19 cellular contexts compared by ENCODE assay signal in the genomic region with DNA sequence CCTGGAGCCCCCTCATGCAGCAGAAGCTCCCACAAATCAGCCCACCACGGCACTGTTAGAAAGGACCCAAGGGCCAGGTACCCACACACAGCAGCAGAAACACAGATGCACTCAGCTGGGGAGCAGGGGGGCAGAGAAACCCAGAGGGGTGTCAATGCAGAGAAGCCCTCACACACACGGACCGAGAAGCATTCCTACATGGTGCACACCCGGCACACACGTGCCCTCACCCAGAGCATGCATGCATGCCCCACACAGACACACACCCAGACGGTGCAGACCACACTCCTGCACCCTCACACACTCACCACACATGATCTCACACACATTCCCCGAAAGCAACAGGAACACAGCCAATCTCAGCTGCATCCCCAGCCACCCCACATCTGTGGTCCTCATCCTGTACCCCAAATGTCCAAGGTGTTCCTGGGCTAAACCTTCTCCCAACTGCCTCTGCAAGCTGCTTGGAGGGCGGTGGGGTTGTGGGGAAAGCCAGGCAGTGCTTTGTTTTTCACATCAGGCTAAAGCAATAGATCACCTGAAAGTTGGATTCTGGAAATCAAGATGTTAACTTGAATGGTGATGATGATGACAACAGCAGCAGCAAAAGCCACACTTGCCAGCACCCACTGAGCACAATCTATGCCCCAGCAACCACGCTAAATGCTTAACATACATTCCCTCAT.
DNase-seq lines count a peak whose midpoint lies in the region; ATAC-seq, FAIRE-seq and TF ChIP-seq lines count a peak whose summit lies in the region.
"Had no signal": no experiment of that assay in that cellular context is flagged by ENCODE, and none has a peak within 500 bp of the region (broad histone marks: within the 10 kb centered on the region; RNA-seq: fewer than 3 reads in every experiment).

No MANE protein-coding gene starts in this region.

- ATAC-seq in Right ventricle myocardium inferior, result no peak
- ATAC-seq: pancreas had no signal

- no peaks in the 10 kb centered on the region for H3K9me2 ChIP-seq in OCI-LY7 (ENCODE audit: insufficient read depth, low read length)

- H3K36me3 ChIP-seq in OCI-LY7 (ENCODE audit: insufficient read depth, low read length), result no peaks in the 10 kb centered on the region; the same call in 1 of the 2 replicates
- H3K36me3 ChIP-seq: colonic mucosa, pancreas, WERI-Rb-1 had no signal

- peak overlapping the region; percentile 77 to 83 (median 78) for H3K4me3 Mint-ChIP-seq in nephron
- H3K4me3 Mint-ChIP-seq: activated CD4-positive, alpha-beta memory T cell treated with anti-CD3 and anti-CD28 coated beads for 36 hours; activated naive CD4-positive, alpha-beta T cell treated with anti-CD3 and anti-CD28 coated beads, Interleukin-2, amount 50 U/mL, for 24 hours; CD4-positive, alpha-beta memory T cell had no signal

- H3K9me3 Mint-ChIP-seq in nephron, result no peaks in the 10 kb centered on the region
- H3K9me3 Mint-ChIP-seq: activated naive CD4-positive, alpha-beta T cell treated with anti-CD3 and anti-CD28 coated beads, Interleukin-2, amount 50 U/mL, for 24 hours had no signal

- H2AFZ ChIP-seq in OCI-LY7 (ENCODE audit: low read length), result 0 out of 2 replicates have a peak overlapping the region, but pooled peaks have one; percentile 7

- DNase-seq in cardiac septum (ENCODE audit: low spot score) (peak; percentile 17), Right ventricle myocardium inferior (ENCODE audit: missing footprints) (no peak), OCI-LY7 (ENCODE audit: low spot score) (no peak), urothelium cell line (ENCODE audit: low spot score) (no peak), Kasumi-1 (lab: John Stamatoyannopoulos, UW) (no peak), 8988T (no peak)
- DNase-seq in stimulated activated naive CD4-positive, alpha-beta T cell (lab: John Stamatoyannopoulos, UW), result no peak
- DNase-seq: ACHN; activated CD4-positive, alpha-beta memory T cell treated with anti-CD3 and anti-CD28 coated beads for 36 hours; activated T-cell treated with anti-CD3 and anti-CD28 coated beads, Interleukin-2, amount 50 U/mL, for 1 hour; CD4-positive, alpha-beta memory T cell; colonic mucosa; NCI-H524 treated with DMSO at 0.1 percent for 48 hours; pancreas; Right ventricle myocardium superior; stimulated activated CD4-positive, alpha-beta T cell treated with anti-CD3 and anti-CD28 coated beads, Interleukin-1b, Interleukin-23, amount 100 ng/mL, for 48 hours; WERI-Rb-1 had no signal

- TF ChIP-seq CTCF in OCI-LY7 (conservative IDR thresholded peaks at IDR 0.05; ENCODE audit: low read length) (no peak), nephron (IDR thresholded peaks at IDR 0.05; ENCODE audit: unreplicated experiment in 3 of 3) (no peak)

- intact Hi-C loops in cardiac septum (cut with DNase I), result no loop called here
- intact Hi-C loops in Right ventricle myocardium inferior (cut with DNase I), result no loop called here
- intact Hi-C loops in OCI-LY7 (cut with micrococcal nuclease; ENCODE audit: unreplicated experiment), result no loop called here

- BruUV-seq in OCI-LY7 (replicated peaks; lab: Mats Ljungman, UMichigan), result no TSS peak

- H3K79me2 ChIP-seq in OCI-LY7 (ENCODE audit: insufficient read depth, low read depth, low read length), result no peaks in the 10 kb centered on the region

- H3K36me3 Mint-ChIP-seq in nephron (ENCODE audit: low read depth), result no peaks in the 10 kb centered on the region
- H3K36me3 Mint-ChIP-seq: activated CD4-positive, alpha-beta memory T cell treated with anti-CD3 and anti-CD28 coated beads for 36 hours had no signal

- H4K20me1 ChIP-seq in OCI-LY7 (ENCODE audit: insufficient read depth, low read length), result no peaks in the 10 kb centered on the region

- POLR2A ChIA-PET in OCI-LY7 (lab: Charles Lee), result no interaction called here

- peak overlapping the region; percentile 63 for H3K27ac ChIP-seq in OCI-LY7 (ENCODE audit: low read depth, low read length, poor library complexity, severe bottlenecking)
- H3K27ac ChIP-seq: colonic mucosa, pancreas, WERI-Rb-1 had no signal

- peak overlapping the region; percentile 85 to 92 (median 88) for H3K27ac Mint-ChIP-seq in nephron
- H3K27ac Mint-ChIP-seq: activated CD4-positive, alpha-beta memory T cell treated with anti-CD3 and anti-CD28 coated beads for 36 hours; activated naive CD4-positive, alpha-beta T cell treated with anti-CD3 and anti-CD28 coated beads, Interleukin-2, amount 50 U/mL, for 24 hours had no signal

- CTCF ChIA-PET in OCI-LY7 (lab: Charles Lee; ENCODE audit: unreplicated experiment), result interaction anchor here (1.5 kb wide), 1 partner anchor 105 kb away, joined by 3 read pairs; no protein-coding TSS in a partner anchor

- H3K4me2 ChIP-seq in OCI-LY7 (ENCODE audit: low read length), result peak overlapping the region; percentile 68

- H3K4me3 ChIP-seq in OCI-LY7 (ENCODE audit: low read depth, low read length, poor library complexity, severe bottlenecking), result no peak overlapping the region
- H3K4me3 ChIP-seq: colonic mucosa, pancreas had no signal

- H3K9me3 ChIP-seq in OCI-LY7 (ENCODE audit: low read length), result peaks cover 4% of the 10 kb centered on the region; the same call in 1 of the 2 replicates
- H3K9me3 ChIP-seq: colonic mucosa, pancreas had no signal

- no peaks in the 10 kb centered on the region for H3K27me3 Mint-ChIP-seq in nephron (ENCODE audit: low read depth)
- H3K27me3 Mint-ChIP-seq: activated CD4-positive, alpha-beta memory T cell treated with anti-CD3 and anti-CD28 coated beads for 36 hours; activated naive CD4-positive, alpha-beta T cell treated with anti-CD3 and anti-CD28 coated beads, Interleukin-2, amount 50 U/mL, for 24 hours; CD4-positive, alpha-beta memory T cell had no signal

- FAIRE-seq in urothelium cell line (lab: Jason Lieb, UNC), result peak; percentile 77
- FAIRE-seq: pancreas had no signal

- H3K4me1 Mint-ChIP-seq in nephron, result peaks cover 46% of the 10 kb centered on the region

- peaks cover 54% of the 10 kb centered on the region for H3K4me1 ChIP-seq in OCI-LY7 (ENCODE audit: insufficient read depth, low read length, poor library complexity, severe bottlenecking)
- H3K4me1 ChIP-seq: colonic mucosa, pancreas had no signal
